ENCODE assay signal across 1 cellular context in the genomic region with DNA sequence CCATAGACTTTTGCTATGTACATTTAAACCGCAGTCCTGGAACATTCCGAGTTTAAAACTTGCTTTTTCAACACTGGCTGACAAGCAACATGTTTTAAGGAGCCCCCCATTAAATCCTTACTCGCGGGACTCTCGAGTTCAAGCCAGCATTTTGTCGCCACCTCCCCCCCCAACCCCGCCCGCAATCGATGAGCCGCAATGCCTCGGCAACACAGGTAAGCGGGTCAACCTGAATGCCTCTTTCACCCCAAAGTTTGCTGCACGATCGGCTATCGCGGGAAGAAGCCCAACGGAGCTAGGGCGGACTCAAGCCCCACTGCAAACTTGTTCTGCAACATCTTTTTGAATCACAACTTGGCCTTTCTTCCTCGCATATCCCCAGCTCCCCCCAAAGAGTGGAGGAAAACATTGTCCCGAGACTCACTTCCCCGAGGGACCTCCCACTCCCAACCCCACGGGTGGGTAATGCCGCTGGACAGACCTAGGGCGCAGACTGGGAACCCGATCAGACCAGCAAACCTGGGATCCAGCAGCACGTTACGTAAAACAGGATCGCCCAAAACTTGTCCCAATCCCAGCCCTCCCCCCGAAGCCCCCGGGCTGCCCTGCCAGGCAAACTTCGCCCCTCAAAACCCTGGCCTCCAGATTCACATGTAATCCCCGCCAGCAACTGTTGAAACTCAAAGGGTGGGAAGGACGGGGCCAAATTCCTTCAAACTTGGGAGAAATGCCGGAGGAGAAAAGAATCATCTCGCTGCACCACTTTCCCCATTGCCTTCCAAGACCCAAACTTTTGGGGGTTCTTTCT.
TF ChIP-seq lines count a peak whose summit lies in the region.

No MANE protein-coding gene starts in this region.

TF ChIP-seq in IMR-90, 13 proteins besides CTCF, POLR2A, EP300 and RAD21 (continued from another document):
- TF ChIP-seq, protein P1, sequence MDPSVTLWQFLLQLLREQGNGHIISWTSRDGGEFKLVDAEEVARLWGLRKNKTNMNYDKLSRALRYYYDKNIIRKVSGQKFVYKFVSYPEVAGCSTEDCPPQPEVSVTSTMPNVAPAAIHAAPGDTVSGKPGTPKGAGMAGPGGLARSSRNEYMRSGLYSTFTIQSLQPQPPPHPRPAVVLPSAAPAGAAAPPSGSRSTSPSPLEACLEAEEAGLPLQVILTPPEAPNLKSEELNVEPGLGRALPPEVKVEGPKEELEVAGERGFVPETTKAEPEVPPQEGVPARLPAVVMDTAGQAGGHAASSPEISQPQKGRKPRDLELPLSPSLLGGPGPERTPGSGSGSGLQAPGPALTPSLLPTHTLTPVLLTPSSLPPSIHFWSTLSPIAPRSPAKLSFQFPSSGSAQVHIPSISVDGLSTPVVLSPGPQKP (IDR thresholded peaks at IDR 0.05; ENCODE audit: borderline replicate concordance, low read depth, low read length) = no peak
- TF ChIP-seq, protein P2, sequence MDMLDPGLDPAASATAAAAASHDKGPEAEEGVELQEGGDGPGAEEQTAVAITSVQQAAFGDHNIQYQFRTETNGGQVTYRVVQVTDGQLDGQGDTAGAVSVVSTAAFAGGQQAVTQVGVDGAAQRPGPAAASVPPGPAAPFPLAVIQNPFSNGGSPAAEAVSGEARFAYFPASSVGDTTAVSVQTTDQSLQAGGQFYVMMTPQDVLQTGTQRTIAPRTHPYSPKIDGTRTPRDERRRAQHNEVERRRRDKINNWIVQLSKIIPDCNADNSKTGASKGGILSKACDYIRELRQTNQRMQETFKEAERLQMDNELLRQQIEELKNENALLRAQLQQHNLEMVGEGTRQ (IDR thresholded peaks at IDR 0.05; ENCODE audit: low read depth, low read length) = no peak
- TF ChIP-seq MXI1 (IDR thresholded peaks at IDR 0.05; ENCODE audit: borderline replicate concordance, low read depth, low read length) (no peak), RFX5 (IDR thresholded peaks at IDR 0.05; ENCODE audit: low read depth, low read length) (no peak), BHLHE40 (IDR thresholded peaks at IDR 0.05; ENCODE audit: low read depth, low read length) (no peak), MAFK (IDR thresholded peaks at IDR 0.05; ENCODE audit: low read depth, low read length) (no peak), CEBPB (IDR thresholded peaks at IDR 0.05; ENCODE audit: low read depth, low read length) (no peak), SMC3 (IDR thresholded peaks at IDR 0.05; ENCODE audit: low read depth, low read length) (no peak), FOS (IDR thresholded peaks at IDR 0.05; ENCODE audit: low read depth, low read length) (no peak), NFE2L2 (IDR thresholded peaks at IDR 0.05; ENCODE audit: low read depth, low read length) (no peak), RCOR1 (IDR thresholded peaks at IDR 0.05; ENCODE audit: insufficient replicate concordance, low read length) (no peak)
